ENCODE assay signal across 9 cellular contexts in the genomic region with DNA sequence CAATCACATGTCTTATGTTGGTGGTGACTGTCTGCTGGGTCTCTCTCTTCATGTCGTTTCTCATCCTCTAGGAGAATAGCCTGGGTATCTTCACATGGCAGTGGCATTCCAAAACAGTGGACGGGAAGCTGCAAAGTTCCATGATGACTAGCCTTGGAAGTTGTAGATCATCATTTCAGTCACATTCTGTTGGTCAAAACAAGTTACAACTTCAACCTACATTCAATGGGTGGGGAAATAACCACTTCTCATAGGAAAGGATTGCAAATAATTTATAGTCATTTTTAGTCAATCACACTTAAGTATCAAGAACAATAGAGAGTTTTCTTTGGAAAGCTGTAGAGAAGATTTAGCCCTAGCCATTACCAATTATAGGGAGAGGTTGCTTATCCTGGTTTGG.
"Had no signal": no experiment of that assay in that cellular context is flagged by ENCODE, and none has a peak within 500 bp of the region (broad histone marks: within the 10 kb centered on the region; RNA-seq: fewer than 3 reads in every experiment).

No MANE protein-coding gene starts in this region.

- H3K4me3 ChIP-seq: GM23248, K562 had no signal

- DNase-seq: GM23248, H9, HCEC 1CT, IMR-90, KG1 had no signal

- H3K27ac ChIP-seq: GM23248, HL-60 had no signal

- H3K4me3 Mint-ChIP-seq: H9 had no signal

- FAIRE-seq: H1, H54, K562 had no signal

- H3K9ac ChIP-seq: GM23248 had no signal

- H3K9me3 Mint-ChIP-seq: H9 had no signal

- H3K27ac Mint-ChIP-seq: H9 had no signal

- ATAC-seq: K562 had no signal
